1 cellular context compared by ENCODE assay signal in genomic region chr12:121810234-121810817, GRCh38.
TF ChIP-seq lines count a peak whose summit lies in the region.

No MANE protein-coding gene starts in this region.

TF ChIP-seq in GM23338, 12 proteins besides CTCF, POLR2A, EP300 and RAD21 (continued from another document):
- TF ChIP-seq ETS1 (IDR thresholded peaks at IDR 0.05), result no peak
- TF ChIP-seq CREB1 (CRISPR knock-in tag; IDR thresholded peaks at IDR 0.05; ENCODE audit: low read depth), result no peak
- TF ChIP-seq ZNF331 (CRISPR knock-in tag; IDR thresholded peaks at IDR 0.05; ENCODE audit: low read depth), result no peak
- TF ChIP-seq EZH2 (IDR thresholded peaks at IDR 0.05; ENCODE audit: low read depth, unreplicated experiment), result no peak
- no peak for TF ChIP-seq EZH2phosphoT487 (IDR thresholded peaks at IDR 0.05; ENCODE audit: unreplicated experiment)
- TF ChIP-seq ZNF114 (CRISPR knock-in tag; IDR thresholded peaks at IDR 0.05), result no peak
- no peak for TF ChIP-seq NANOG (IDR thresholded peaks at IDR 0.05; ENCODE audit: borderline replicate concordance)
- TF ChIP-seq POLR2AphosphoS5 (IDR thresholded peaks at IDR 0.05; ENCODE audit: low read depth), result no peak
- TF ChIP-seq ZNF462 (CRISPR knock-in tag; IDR thresholded peaks at IDR 0.05), result no peak
- no peak for TF ChIP-seq REST (IDR thresholded peaks at IDR 0.05; ENCODE audit: unreplicated experiment)
TF ChIP-seq in GM23338: peak in this region for 0.
